Comparison of ENCODE assay signal across 17 cellular contexts in genomic region chr12:113191236-113191635, GRCh38. TPM values are rescaled to one million over a fixed set of nuclear protein-coding genes. Genes with fewer than 3 reads are reported as not detected.
DNase-seq lines count a peak whose midpoint lies in the region; ATAC-seq and TF ChIP-seq lines count a peak whose summit lies in the region.
"Had no signal": no experiment of that assay in that cellular context is flagged by ENCODE, and none has a peak within 500 bp of the region (broad histone marks: within the 10 kb centered on the region; RNA-seq: fewer than 3 reads in every experiment).

No MANE protein-coding gene starts in this region.

- TF ChIP-seq POLR2A in erythroblast (IDR thresholded peaks at IDR 0.05; ENCODE audit: low read length): no peak

- H3K9me3 ChIP-seq in thoracic aorta: no peaks in the 10 kb centered on the region
- H3K9me3 ChIP-seq: BLaER1 treated with 17β-estradiol and CSF1 and Interleukin-3, amounts not matched to agents 10 nM and 100 nM; HAP-1 had no signal

- H3K4me3 ChIP-seq in H7 (ENCODE audit: insufficient read depth, low read depth, low read length): no peak overlapping the region
- H3K4me3 ChIP-seq in thoracic aorta: no peak overlapping the region
- H3K4me3 ChIP-seq: BLaER1 treated with 17β-estradiol and CSF1 and Interleukin-3, amounts not matched to agents 10 nM and 100 nM; HAP-1 had no signal

- peak; percentile 42 for DNase-seq in H7
- DNase-seq in RWPE1 (ENCODE audit: low spot score): no peak
- peak; percentile 84 to 91 for DNase-seq in erythroblast (lab: John Stamatoyannopoulos, UW)
- DNase-seq in thoracic aorta (ENCODE audit: low spot score): no peak
- no peak for DNase-seq in epidermal melanocyte (ENCODE audit: insufficient read length, low spot score)
- DNase-seq in NCI-H146 treated with DMSO at 0.1 percent for 48 hours (lab: John Stamatoyannopoulos, UW; ENCODE audit: unreplicated experiment): no peak
- DNase-seq: 8988T; AML-193; Calu3; CD4-positive, alpha-beta T cell; DMS153; DMS79 treated with DMSO at 0.1 percent for 48 hours; GOT3 had no signal

- no peak for ATAC-seq in thoracic aorta (ENCODE audit: insufficient number of reproducible peaks, low FRiP score, low read depth)
- ATAC-seq in HG02840 (IDR thresholded peaks at IDR 0.05; ENCODE audit: low FRiP score, unreplicated experiment): no peak

- H3K27ac ChIP-seq in RWPE1 (peak overlapping the region; percentile 86), thoracic aorta (peak overlapping the region; percentile 26 to 73)
- H3K27ac ChIP-seq: BLaER1 treated with 17β-estradiol and CSF1 and Interleukin-3, amounts not matched to agents 10 nM and 100 nM had no signal

- H3K27me3 ChIP-seq in H7 (ENCODE audit: control insufficient read depth, insufficient read depth, low read length) (no peaks in the 10 kb centered on the region), thoracic aorta (replicated peaks; ENCODE audit: insufficient read depth) (no peaks in the 10 kb centered on the region)
- H3K27me3 ChIP-seq: BLaER1 treated with 17β-estradiol and CSF1 and Interleukin-3, amounts not matched to agents 10 nM and 100 nM had no signal

- CTCF ChIA-PET in RWPE1 (lab: Yijun Ruan, JAX): no interaction called here

- H3K36me3 ChIP-seq in H7 (replicated peaks; ENCODE audit: control insufficient read depth, insufficient read depth, low read length) (peaks cover 10% of the 10 kb centered on the region), thoracic aorta (peaks cover 8% of the 10 kb centered on the region)

- peaks cover 23 to 45% of the 10 kb centered on the region in 2 donors for H3K4me1 ChIP-seq in thoracic aorta (ENCODE audit: control insufficient read depth in 1 of 2, low read depth in 2 of 2)

- POLR2A ChIA-PET in RWPE1 (lab: Yijun Ruan, JAX; ENCODE audit: low non-redundant PET): no interaction called here

- TF ChIP-seq CTCF in RWPE1 (conservative IDR thresholded peaks at IDR 0.05; ENCODE audit: low read depth): no peak
- no peak for TF ChIP-seq CTCF in thoracic aorta (IDR thresholded peaks at IDR 0.05)

RNA-seq across cellular contexts. Expression of gene RITA1, which starts 5.7 kb away (rescaled TPM):
- total RNA-seq in H7 (2014; rRNA removed; shearing (Covaris generic)): 42.3 and 45.9 TPM in 2 replicates
- total RNA-seq in thoracic aorta: 10 to 100 TPM; 12.2 to 26.9 TPM

RNA-seq across cellular contexts. Expression of gene DDX54, which starts 6.0 kb away (rescaled TPM):
- total RNA-seq in H7 (2014; rRNA removed; shearing (Covaris generic)): 93.9 and 101 TPM in 2 replicates
- total RNA-seq in thoracic aorta: 10 to 100 TPM; 27.3 to 84.2 TPM

RNA-seq across cellular contexts. Expression of gene TPCN1, which starts 30.0 kb away (rescaled TPM):
- 19.2 and 20.7 TPM in 2 replicates for total RNA-seq in H7 (2014; rRNA removed; shearing (Covaris generic))
- 10 to 100 TPM; 84.1 to 93.5 TPM for total RNA-seq in thoracic aorta

RNA-seq across cellular contexts. Expression of gene CFAP73, which starts 41.7 kb away (rescaled TPM):
- 0.33 TPM in 1 of 2 replicates, not detected in the other for total RNA-seq in H7 (2014; rRNA removed; shearing (Covaris generic))
- total RNA-seq in thoracic aorta: not detected

RNA-seq across cellular contexts. Expression of gene RASAL1, which starts 55.7 kb away (rescaled TPM):
- 4.4 and 4.5 TPM in 2 replicates for total RNA-seq in H7 (2014; rRNA removed; shearing (Covaris generic))
- 1 to 10 TPM in 1 of 2 donors, not detected in 1; 2.0 TPM for total RNA-seq in thoracic aorta
- total RNA-seq: HFFc6 had no signal

Comparison
In these comparisons a context has a peak if more than half of its experiments do, and no peak if none do; other contexts are left out.
1. DNase-seq: peak in H7 (single experiment) and erythroblast (2 of 2); none in RWPE1 (single experiment), thoracic aorta (single experiment), epidermal melanocyte (single experiment) and NCI-H146 treated with DMSO at 0.1 percent for 48 hours (single experiment).